Comparison of ENCODE assay signal across 10 cellular contexts in the genomic region with DNA sequence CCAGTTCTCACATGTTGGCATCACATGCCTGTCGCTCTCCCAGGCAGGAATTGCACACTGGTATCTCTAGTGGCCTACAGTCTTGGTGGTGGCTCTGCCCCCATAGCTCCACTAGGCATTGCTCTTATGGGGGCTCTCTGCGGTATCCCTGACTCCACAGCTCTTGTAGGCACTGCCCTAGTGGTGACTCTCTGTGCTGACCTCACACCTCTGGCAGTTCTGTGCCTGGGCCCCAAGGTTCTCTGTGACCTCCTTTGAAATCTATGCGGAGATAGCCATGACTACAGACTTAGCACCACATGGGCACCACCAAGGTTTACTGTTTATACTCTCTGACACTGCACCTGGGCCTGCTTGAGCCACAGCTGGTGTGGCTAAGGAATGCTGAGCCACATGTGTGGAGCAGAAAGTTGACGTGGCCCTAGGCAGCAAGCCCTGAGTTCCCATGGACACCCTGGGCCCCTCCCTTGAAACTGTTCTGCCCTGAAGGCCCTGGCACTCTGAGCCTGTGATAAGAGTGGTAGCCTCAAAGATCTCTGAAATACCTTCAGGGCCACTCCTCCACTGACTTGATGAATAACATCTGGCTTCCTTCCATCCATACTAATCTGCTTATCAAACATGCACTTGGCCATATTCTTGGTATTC. TPM values are rescaled to one million over a fixed set of nuclear protein-coding genes. Genes with fewer than 3 reads are reported as not detected.
DNase-seq lines count a peak whose midpoint lies in the region; ATAC-seq lines count a peak whose summit lies in the region.
"Had no signal": no experiment of that assay in that cellular context is flagged by ENCODE, and none has a peak within 500 bp of the region (broad histone marks: within the 10 kb centered on the region; RNA-seq: fewer than 3 reads in every experiment).

No MANE protein-coding gene starts in this region.

- peaks cover 0 to 20% of the 10 kb centered on the region in 2 donors for H3K4me1 ChIP-seq in mucosa of rectum (ENCODE audit: control insufficient read depth in 2 of 2, insufficient read depth in 2 of 2, low read length in 2 of 2)
- no peaks in the 10 kb centered on the region for H3K4me1 ChIP-seq in aorta (ENCODE audit: control insufficient read depth in 1 of 2, insufficient read depth in 2 of 2, low read length in 2 of 2)

- no peaks in the 10 kb centered on the region for H3K4me1 Mint-ChIP-seq in activated CD8-positive, alpha-beta T cell treated with anti-CD3 and anti-CD28 coated beads, Interleukin-2, amount 10 ng/mL, durations not matched to agents 7 days and 5 days (ENCODE audit: low read depth)
- H3K4me1 Mint-ChIP-seq: central memory CD8-positive, alpha-beta T cell had no signal

- H3K27ac Mint-ChIP-seq in activated CD8-positive, alpha-beta T cell treated with anti-CD3 and anti-CD28 coated beads, Interleukin-2, amount 10 ng/mL, durations not matched to agents 7 days and 5 days: no peak overlapping the region

- WGBS in aorta, 2 donors: 70 to 73% methylated on average over 4 of the region's 4 CpGs

- H3K27ac ChIP-seq in mucosa of rectum (ENCODE audit: low read depth in 2 of 2, low read length in 2 of 2) (peak overlapping the region; percentile 4 to 65), aorta (ENCODE audit: low read depth in 1 of 2, low read length in 2 of 2) (peak overlapping the region in 1 of 2 donors; percentile 49)
- H3K27ac ChIP-seq: WERI-Rb-1 had no signal

- H3K36me3 ChIP-seq in mucosa of rectum (ENCODE audit: control insufficient read depth in 2 of 2, insufficient read depth in 2 of 2, low read length in 2 of 2) (no peaks in the 10 kb centered on the region), aorta (ENCODE audit: control insufficient read depth in 1 of 2, insufficient read depth in 2 of 2, low read length in 1 of 2) (no peaks in the 10 kb centered on the region)
- H3K36me3 ChIP-seq: WERI-Rb-1 had no signal

- no peak overlapping the region for H3K4me3 Mint-ChIP-seq in activated CD8-positive, alpha-beta T cell treated with anti-CD3 and anti-CD28 coated beads, Interleukin-2, amount 10 ng/mL, durations not matched to agents 7 days and 5 days
- H3K4me3 Mint-ChIP-seq: central memory CD8-positive, alpha-beta T cell had no signal

- peak; percentile 1 for DNase-seq in NK-92 treated with Interleukin-12 subunit alpha and Interleukin-12 subunit beta, amount 100 ng/mL, for 24 hours (lab: John Stamatoyannopoulos, UW)
- no peak for DNase-seq in NK-92 (lab: John Stamatoyannopoulos, UW; ENCODE audit: unreplicated experiment)
- no peak for DNase-seq in aorta
- DNase-seq in NCI-H1092 treated with DMSO at 0.1 percent for 48 hours (lab: John Stamatoyannopoulos, UW): no peak
- DNase-seq in activated CD8-positive, alpha-beta T cell treated with anti-CD3 and anti-CD28 coated beads, Interleukin-2, amount 10 ng/mL, durations not matched to agents 7 days and 5 days: no peak
- DNase-seq in NCI-H2227 treated with DMSO at 0.1 percent for 48 hours (lab: John Stamatoyannopoulos, UW): no peak
- DNase-seq: WERI-Rb-1 had no signal

- H3K9me3 ChIP-seq in mucosa of rectum (ENCODE audit: control insufficient read depth in 2 of 2, low read length in 2 of 2) (no peaks in the 10 kb centered on the region), aorta (ENCODE audit: control insufficient read depth, low read length) (no peaks in the 10 kb centered on the region)

- H3K9me3 Mint-ChIP-seq in activated CD8-positive, alpha-beta T cell treated with anti-CD3 and anti-CD28 coated beads, Interleukin-2, amount 10 ng/mL, durations not matched to agents 7 days and 5 days (ENCODE audit: insufficient read depth): no peaks in the 10 kb centered on the region
- H3K9me3 Mint-ChIP-seq: central memory CD8-positive, alpha-beta T cell had no signal

- ATAC-seq in esophagus mucosa (peak; percentile 44), aorta (ENCODE audit: low FRiP score) (peak; percentile 63)
- no peak for ATAC-seq in activated CD8-positive, alpha-beta T cell treated with anti-CD3 and anti-CD28 coated beads, Interleukin-2, amount 10 ng/mL, durations not matched to agents 7 days and 5 days

- H3K27me3 Mint-ChIP-seq in activated CD8-positive, alpha-beta T cell treated with anti-CD3 and anti-CD28 coated beads, Interleukin-2, amount 10 ng/mL, durations not matched to agents 7 days and 5 days (ENCODE audit: low read depth): no peaks in the 10 kb centered on the region
- H3K27me3 Mint-ChIP-seq: central memory CD8-positive, alpha-beta T cell had no signal

- CTCF ChIA-PET in activated CD8-positive, alpha-beta T cell treated with anti-CD3 and anti-CD28 coated beads, Interleukin-2, amount 10 ng/mL, durations not matched to agents 7 days and 5 days (lab: Charles Lee): interaction anchor here (1.4 to 1.8 kb wide), 2 partner anchors 88 to 391 kb away, joined by 4 to 5 read pairs; a partner anchor contains a TSS

- H3K27me3 ChIP-seq in mucosa of rectum (ENCODE audit: control insufficient read depth in 2 of 2, insufficient read depth in 2 of 2, low read length in 2 of 2) (no peaks in the 10 kb centered on the region), aorta (ENCODE audit: control insufficient read depth in 1 of 2, insufficient read depth in 2 of 2, low read length in 1 of 2) (no peaks in the 10 kb centered on the region)

- no peaks in the 10 kb centered on the region for H3K36me3 Mint-ChIP-seq in activated CD8-positive, alpha-beta T cell treated with anti-CD3 and anti-CD28 coated beads, Interleukin-2, amount 10 ng/mL, durations not matched to agents 7 days and 5 days (ENCODE audit: low read depth)

- intact Hi-C loops in aorta (cut with DNase I): loop anchor here (5.0 to 10.0 kb wide), 3 partner anchors 187 to 667 kb away; a partner anchor contains a TSS

- H3K9ac ChIP-seq in mucosa of rectum (ENCODE audit: low read depth in 1 of 2, low read length in 2 of 2): no peak overlapping the region

- no peak overlapping the region for H3K4me3 ChIP-seq in mucosa of rectum (ENCODE audit: low read length in 2 of 2)
- no peak overlapping the region for H3K4me3 ChIP-seq in aorta (ENCODE audit: low read length in 2 of 2)

- POLR2A ChIA-PET in activated CD8-positive, alpha-beta T cell treated with anti-CD3 and anti-CD28 coated beads, Interleukin-2, amount 10 ng/mL, durations not matched to agents 7 days and 5 days (lab: Charles Lee): interaction anchor here (1.0 to 1.2 kb wide), 2 partner anchors 142 to 184 kb away, joined by 4 read pairs; a partner anchor contains a TSS

RNA-seq across cellular contexts. Expression of a gene that starts 8.0 kb away (rescaled TPM):
- 0.28 TPM for total RNA-seq in esophagus mucosa
- 1 to 10 TPM; 1.6 TPM for total RNA-seq in aorta
- under 1 TPM in 1 of 2 donors, not detected in 1; 0.13 TPM for polyA plus RNA-seq in aorta
- 1 to 10 TPM in 1 of 2 experiments, under 1 TPM in 1; 0.83 to 1.3 TPM for total RNA-seq in activated CD8-positive, alpha-beta T cell treated with anti-CD3 and anti-CD28 coated beads, Interleukin-2, amount 10 ng/mL, durations not matched to agents 7 days and 5 days
